Comparison of ENCODE assay signal across 7 cellular contexts in the genomic region with DNA sequence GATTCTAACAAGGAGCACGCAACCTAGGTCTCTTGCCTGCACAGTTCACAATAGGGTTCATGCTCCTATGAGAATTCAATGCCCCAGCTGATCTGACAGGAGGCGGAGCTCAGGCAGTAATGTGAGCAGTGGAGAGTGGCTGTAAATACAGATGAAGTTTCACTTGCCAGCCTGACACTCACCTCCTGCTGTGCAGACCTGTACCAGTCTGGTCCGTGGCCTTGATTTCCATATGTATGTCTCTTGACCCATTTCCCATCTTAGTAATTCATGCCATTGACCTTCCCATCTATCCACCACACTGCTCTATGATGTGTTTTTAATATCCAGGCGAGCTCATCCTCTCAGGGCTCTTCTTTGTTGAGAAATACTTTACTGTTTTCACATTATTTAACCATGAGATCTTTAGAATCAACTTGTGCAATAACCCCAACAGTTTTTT.
A peak's percentile ranks its signal among the peaks of the same experiment; 100 is the strongest.
DNase-seq lines count a peak whose midpoint lies in the region; ATAC-seq, FAIRE-seq and TF ChIP-seq lines count a peak whose summit lies in the region.

No MANE protein-coding gene starts in this region.

- no peaks in the 10 kb centered on the region for H3K27me3 ChIP-seq in naive thymus-derived CD4-positive, alpha-beta T cell (ENCODE audit: control insufficient read depth in 2 of 2, insufficient read depth in 2 of 2, low read length in 2 of 2)

- no peaks in the 10 kb centered on the region for H3K27me3 Mint-ChIP-seq in T-helper 17 cell
- H3K27me3 Mint-ChIP-seq in naive thymus-derived CD4-positive, alpha-beta T cell, result no peaks in the 10 kb centered on the region

- no peaks in the 10 kb centered on the region for H3K36me3 Mint-ChIP-seq in T-helper 17 cell (ENCODE audit: low read depth)
- peaks cover 0 to 18% (median 14%) of the 10 kb centered on the region in 5 donors for H3K36me3 Mint-ChIP-seq in naive thymus-derived CD4-positive, alpha-beta T cell

- no peaks in the 10 kb centered on the region for H3K9me3 ChIP-seq in T-helper 17 cell (ENCODE audit: control insufficient read depth, low read length, poor library complexity, severe bottlenecking)
- H3K9me3 ChIP-seq in naive thymus-derived CD4-positive, alpha-beta T cell (ENCODE audit: control insufficient read depth in 2 of 3, low read length in 3 of 3), result no peaks in the 10 kb centered on the region

- no peak overlapping the region for H3K4me3 ChIP-seq in naive thymus-derived CD4-positive, alpha-beta T cell (ENCODE audit: low read length)

- H3K27ac Mint-ChIP-seq in T-helper 17 cell, result no peak overlapping the region
- H3K27ac Mint-ChIP-seq in naive thymus-derived CD4-positive, alpha-beta T cell, result peak overlapping the region in 3 of 9 donors; percentile 7 to 72 (median 48)

- H3K4me1 ChIP-seq in naive thymus-derived CD4-positive, alpha-beta T cell (ENCODE audit: control insufficient read depth in 2 of 2, insufficient read depth in 2 of 2, low read length in 2 of 2), result peaks cover 0 to 8% of the 10 kb centered on the region in 2 donors

- no peak overlapping the region for H3K4me3 Mint-ChIP-seq in T-helper 17 cell
- peak overlapping the region in 1 of 10 donors; percentile 8 for H3K4me3 Mint-ChIP-seq in naive thymus-derived CD4-positive, alpha-beta T cell

- peaks cover 22% of the 10 kb centered on the region for H3K4me1 Mint-ChIP-seq in T-helper 17 cell
- peaks cover 13 to 62% (median 53%) of the 10 kb centered on the region in 7 donors for H3K4me1 Mint-ChIP-seq in naive thymus-derived CD4-positive, alpha-beta T cell

- no peak for TF ChIP-seq CTCF in D721Med (IDR thresholded peaks at IDR 0.05; ENCODE audit: insufficient read depth, missing control alignments)

- FAIRE-seq in D721Med (lab: Jason Lieb, UNC), result no peak

- intact Hi-C loops in naive thymus-derived CD4-positive, alpha-beta T cell (cut with micrococcal nuclease), result loop anchor here in 1 of 2 donors (2.0 kb wide), 1 partner anchor 15 kb away; no protein-coding TSS in a partner anchor

- H3K36me3 ChIP-seq in naive thymus-derived CD4-positive, alpha-beta T cell (ENCODE audit: control insufficient read depth in 2 of 3, insufficient read depth in 3 of 3, low read length in 3 of 3), result no peaks in the 10 kb centered on the region

- POLR2A ChIA-PET in naive thymus-derived CD4-positive, alpha-beta T cell (lab: Charles Lee), result no interaction called here

- ATAC-seq in GM18498 (IDR thresholded peaks at IDR 0.05; ENCODE audit: unreplicated experiment) (peak; percentile 88), GM21390 (IDR thresholded peaks at IDR 0.05; ENCODE audit: unreplicated experiment) (peak; percentile 89), HG03469 (IDR thresholded peaks at IDR 0.05; ENCODE audit: unreplicated experiment) (peak; percentile 42), T-helper 17 cell (peak; percentile 50)
- peak; percentile 52 for ATAC-seq in naive thymus-derived CD4-positive, alpha-beta T cell

- DNase-seq in T-helper 17 cell (no peak), GM19240 (ENCODE audit: insufficient read length, low spot score) (no peak), D721Med (ENCODE audit: insufficient read length, low spot score) (no peak)
- peak in 1 of 9 donors; percentile 14 for DNase-seq in naive thymus-derived CD4-positive, alpha-beta T cell

- CTCF ChIA-PET in naive thymus-derived CD4-positive, alpha-beta T cell (lab: Charles Lee), result no interaction called here

- H3K9me3 Mint-ChIP-seq in naive thymus-derived CD4-positive, alpha-beta T cell, result no peaks in the 10 kb centered on the region

- H3K27ac ChIP-seq in naive thymus-derived CD4-positive, alpha-beta T cell (ENCODE audit: low read depth, low read length), result no peak overlapping the region
